In the genomic region with DNA sequence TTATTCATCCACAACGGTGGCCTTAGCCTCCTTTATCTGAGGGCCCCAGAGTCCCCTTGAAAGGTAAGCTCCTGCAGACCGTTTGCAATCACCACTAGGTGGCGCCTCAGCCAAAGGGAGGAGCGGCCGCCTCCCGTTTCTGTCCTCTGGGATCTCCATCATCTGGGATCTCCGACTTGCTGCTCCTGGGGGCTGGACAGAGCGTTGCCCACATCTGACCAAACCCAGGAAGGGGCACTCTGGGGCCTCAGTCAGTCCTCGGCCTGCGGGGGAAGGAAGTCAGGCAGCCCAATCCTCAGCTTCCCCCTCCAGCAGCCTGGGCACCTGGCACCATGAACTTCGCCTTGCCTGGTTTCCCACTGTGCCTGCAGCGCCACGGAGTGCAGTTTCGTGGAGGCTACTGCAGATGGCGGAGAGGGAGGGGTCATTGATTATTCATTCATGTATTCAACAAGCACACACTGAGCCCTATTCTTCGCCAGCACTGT, we compare ENCODE assay signal across 8 cellular contexts. TPM values are rescaled to one million over a fixed set of nuclear protein-coding genes. Genes with fewer than 3 reads are reported as not detected.
A peak's percentile ranks its signal among the peaks of the same experiment; 100 is the strongest.
DNase-seq lines count a peak whose midpoint lies in the region; ATAC-seq and TF ChIP-seq lines count a peak whose summit lies in the region.

No MANE protein-coding gene starts in this region.

- no peak overlapping the region for H3K27ac ChIP-seq in SJSA1
- no peak overlapping the region for H3K27ac ChIP-seq in psoas muscle

- H3K4me3 ChIP-seq in LNCaP clone FGC (ENCODE audit: low read depth, low read length) (no peak overlapping the region), SJSA1 (no peak overlapping the region), psoas muscle (no peak overlapping the region)

- H3K4me1 ChIP-seq in SJSA1 (replicated peaks) = no peaks in the 10 kb centered on the region
- no peaks in the 10 kb centered on the region for H3K4me1 ChIP-seq in psoas muscle

- intact Hi-C loops in head of caudate nucleus (cut with DNase I) (no loop called here), psoas muscle (cut with DNase I) (loop anchor here (2.0 kb wide), 2 partner anchors 176 to 178 kb away; no protein-coding TSS in a partner anchor)

- DNase-seq in EH (ENCODE audit: low read depth) (peak; percentile 69), LNCaP clone FGC (ENCODE audit: low read depth) (no peak), SJSA1 (ENCODE audit: low read depth in 1 of 2, low spot score in 2 of 2) (peak; percentile 69 to 85), head of caudate nucleus (peak; percentile 76 to 95 (median 88)), psoas muscle (peak; percentile 65 to 86), KG1 (lab: John Stamatoyannopoulos, UW) (no peak)
- DNase-seq in activated naive CD4-positive, alpha-beta T cell treated with anti-CD3 and anti-CD28 coated beads, Interleukin-2, amount 50 U/mL, for 16 hours = peak; percentile 59

- peak; percentile 93 for TF ChIP-seq CTCF in LNCaP clone FGC (IDR thresholded peaks at IDR 0.05; ENCODE audit: control insufficient read depth, extremely low read depth, insufficient read depth)
- peak; percentile 89 for TF ChIP-seq CTCF in psoas muscle (IDR thresholded peaks at IDR 0.05)

- H3K27me3 ChIP-seq in SJSA1 (replicated peaks) = peaks cover 9% of the 10 kb centered on the region; the same call in 1 of the 2 replicates
- H3K27me3 ChIP-seq in psoas muscle (ENCODE audit: insufficient read depth in 3 of 3, low read length in 2 of 3) = peaks cover 0 to 8% (median 0%) of the 10 kb centered on the region in 3 donors

- no peaks in the 10 kb centered on the region for H3K36me3 ChIP-seq in SJSA1
- H3K36me3 ChIP-seq in psoas muscle (ENCODE audit: insufficient read depth in 1 of 2, low read depth in 1 of 2) = no peaks in the 10 kb centered on the region

- WGBS in psoas muscle, 3 donors = 18 to 20% (median 20%) methylated on average over 16 of the region's 16 CpGs

- H3K9me3 ChIP-seq in SJSA1 (replicated peaks) (no peaks in the 10 kb centered on the region), psoas muscle (no peaks in the 10 kb centered on the region)

- ATAC-seq in psoas muscle (peak; percentile 62 to 85 (median 65)), GM18520 (IDR thresholded peaks at IDR 0.05; ENCODE audit: unreplicated experiment) (no peak)

RNA-seq across cellular contexts. Expression of a gene that starts 23.5 kb away (rescaled TPM):
- total RNA-seq in SJSA1 (2014; rRNA removed; shearing (Covaris generic)) = 55.3 and 65.0 TPM in 2 replicates
- total RNA-seq in psoas muscle = 10 to 100 TPM in 3 of 4 donors, 1 to 10 TPM in 1; 8.3 to 16.5 (median 15.0) TPM
- polyA plus RNA-seq in psoas muscle = 1 to 10 TPM; 4.8 to 8.2 (median 4.9) TPM

Comparison
In these comparisons a context has a peak if more than half of its experiments do, and no peak if none do; other contexts are left out.
1. DNase-seq: peak in EH (single experiment), SJSA1 (2 of 2), activated naive CD4-positive, alpha-beta T cell treated with anti-CD3 and anti-CD28 coated beads, Interleukin-2, amount 50 U/mL, for 16 hours (single experiment), head of caudate nucleus (42 of 42) and psoas muscle (2 of 2); none in LNCaP clone FGC (single experiment) and KG1 (single experiment).